Comparison of ENCODE assay signal across 11 cellular contexts in genomic region chr6:50600280-50600679, GRCh38.
"Had no signal": no experiment of that assay in that cellular context is flagged by ENCODE, and none has a peak within 500 bp of the region (broad histone marks: within the 10 kb centered on the region; RNA-seq: fewer than 3 reads in every experiment).

No MANE protein-coding gene starts in this region.

- DNase-seq: GM23248, GOT3, H7, HFFc6, IMR-90, Karpas-422, KBM-7 had no signal

- H2AFZ ChIP-seq: GM23248 had no signal

- FAIRE-seq: HTR-8/SVneo had no signal

- H3K27ac Mint-ChIP-seq: HFFc6 had no signal

- H3K4me1 ChIP-seq: HAP-1 had no signal

- H3K9me3 ChIP-seq: HAP-1 had no signal

- H3K27ac ChIP-seq: GM23248, KMS-11 had no signal

- H3K4me3 ChIP-seq: GM23248, HAP-1 had no signal

- H3K36me3 ChIP-seq: HAP-1 had no signal

- H3K9ac ChIP-seq: GM23248, KMS-11 had no signal

- ATAC-seq: HCT116 had no signal

- H3K4me2 ChIP-seq: KMS-11 had no signal

- H3K4me3 Mint-ChIP-seq: HFFc6 had no signal
